Comparison of ENCODE assay signal across 1 cellular context in genomic region chr14:101480022-101480746, GRCh38.
TF ChIP-seq lines count a peak whose summit lies in the region.

No MANE protein-coding gene starts in this region.

TF ChIP-seq in GM23338, 12 proteins besides CTCF, POLR2A, EP300 and RAD21 (continued from another document):
- TF ChIP-seq ZNF462 (CRISPR knock-in tag; IDR thresholded peaks at IDR 0.05) = no peak
- TF ChIP-seq ZNF331 (CRISPR knock-in tag; IDR thresholded peaks at IDR 0.05; ENCODE audit: low read depth) = no peak
- no peak for TF ChIP-seq STAT1 (IDR thresholded peaks at IDR 0.05; ENCODE audit: unreplicated experiment)
- TF ChIP-seq REST (IDR thresholded peaks at IDR 0.05; ENCODE audit: unreplicated experiment) = no peak
- TF ChIP-seq CREB1 (CRISPR knock-in tag; IDR thresholded peaks at IDR 0.05; ENCODE audit: low read depth) = no peak
- no peak for TF ChIP-seq EZH2 (IDR thresholded peaks at IDR 0.05; ENCODE audit: low read depth, unreplicated experiment)
- no peak for TF ChIP-seq EZH2phosphoT487 (IDR thresholded peaks at IDR 0.05; ENCODE audit: unreplicated experiment)
